In the genomic region with DNA sequence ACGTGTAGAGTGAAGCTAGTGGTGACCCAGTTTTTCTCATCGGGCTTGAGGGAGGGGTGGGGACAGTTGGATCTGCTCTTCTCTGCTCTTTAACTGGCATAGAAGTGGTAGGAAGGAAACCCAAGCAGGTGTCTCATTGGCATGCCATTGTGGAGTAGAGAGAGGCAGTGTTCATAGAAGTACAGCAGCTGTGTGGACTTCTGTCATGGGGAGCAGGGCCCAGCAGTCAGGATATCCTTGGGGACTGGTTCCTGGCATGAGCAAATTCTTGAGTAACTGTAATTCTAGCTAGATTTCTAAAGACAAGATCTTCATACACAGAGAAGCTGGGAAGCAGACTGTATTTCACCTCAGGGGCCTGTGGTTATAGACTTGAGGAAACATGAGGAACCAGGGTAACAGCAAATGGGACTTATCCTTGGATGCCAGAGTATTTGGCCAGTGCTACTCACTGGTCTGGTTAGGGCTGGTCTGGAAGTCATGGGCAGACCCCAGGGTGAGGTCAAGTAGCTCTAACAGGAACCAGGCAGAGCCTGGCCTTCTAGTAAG, we compare ENCODE assay signal across 14 cellular contexts. TPM values are rescaled to one million over a fixed set of nuclear protein-coding genes. Genes with fewer than 3 reads are reported as not detected.
DNase-seq lines count a peak whose midpoint lies in the region; ATAC-seq and TF ChIP-seq lines count a peak whose summit lies in the region.
"Had no signal": no experiment of that assay in that cellular context is flagged by ENCODE, and none has a peak within 500 bp of the region (broad histone marks: within the 10 kb centered on the region; RNA-seq: fewer than 3 reads in every experiment).

No MANE protein-coding gene starts in this region.

- 21 to 38% (median 23%) methylated on average over 2 of the region's 2 CpGs for WGBS in psoas muscle, 3 donors
- 78% methylated on average over 2 of the region's 2 CpGs for WGBS in SK-N-SH (ENCODE audit: low lambda C conversion rate)

- no peak for TF ChIP-seq CTCF in psoas muscle (IDR thresholded peaks at IDR 0.05)
- TF ChIP-seq CTCF in WERI-Rb-1 (IDR thresholded peaks at IDR 0.05; ENCODE audit: low read depth, low read length) = no peak
- TF ChIP-seq CTCF in SK-N-SH (IDR thresholded peaks at IDR 0.05) = no peak
- TF ChIP-seq CTCF in Peyer's patch (IDR thresholded peaks at IDR 0.05) = no peak

- no peaks in the 10 kb centered on the region for H4K20me1 ChIP-seq in SK-N-SH (ENCODE audit: insufficient read depth)
- H4K20me1 ChIP-seq: BLaER1 had no signal

- no peak overlapping the region for H3K9ac ChIP-seq in SK-N-SH
- H3K9ac ChIP-seq: BLaER1 had no signal

- no peaks in the 10 kb centered on the region for H3F3A ChIP-seq in SK-N-SH (replicated peaks; ENCODE audit: insufficient read depth)

- intact Hi-C loops in psoas muscle (cut with DNase I) = no loop called here

- no peak overlapping the region for H3K4me2 ChIP-seq in SK-N-SH
- H3K4me2 ChIP-seq: BLaER1 had no signal

- no peak for TF ChIP-seq RAD21 in SK-N-SH (IDR thresholded peaks at IDR 0.05; ENCODE audit: low read length)

- H3K79me2 ChIP-seq in SK-N-SH (ENCODE audit: insufficient read depth) = peaks cover 11% of the 10 kb centered on the region; the same call in 1 of the 2 replicates

- peak; percentile 2 for DNase-seq in DMS53 (lab: John Stamatoyannopoulos, UW)
- DNase-seq in DMS53 treated with DMSO at 0.1 percent for 48 hours (lab: John Stamatoyannopoulos, UW; ENCODE audit: unreplicated experiment) = no peak
- DNase-seq in M059J (ENCODE audit: low read depth) = peak; percentile 29
- DNase-seq in fibroblast of peridontal ligament (ENCODE audit: extremely low read depth) = peak; percentile 15
- peak in 1 of 2 donors; percentile 55 for DNase-seq in psoas muscle
- no peak for DNase-seq in WERI-Rb-1
- no peak for DNase-seq in SK-N-SH
- no peak for DNase-seq in Peyer's patch
- DNase-seq: CD8-positive, alpha-beta memory T cell; Kasumi-1; NCI-H1417 treated with DMSO at 0.1 percent for 48 hours; SHP77 had no signal

- no peak for TF ChIP-seq EP300 in SK-N-SH (IDR thresholded peaks at IDR 0.05; ENCODE audit: borderline replicate concordance in 1 of 2, low read depth in 1 of 2, low read length in 1 of 2)

- TF ChIP-seq POLR2A in Peyer's patch (IDR thresholded peaks at IDR 0.05) = no peak

- peak; percentile 92 to 95 (median 93) for ATAC-seq in psoas muscle

- no peaks in the 10 kb centered on the region for H3K36me3 ChIP-seq in psoas muscle (ENCODE audit: insufficient read depth in 1 of 2, low read depth in 1 of 2)
- no peaks in the 10 kb centered on the region for H3K36me3 ChIP-seq in WERI-Rb-1
- no peaks in the 10 kb centered on the region for H3K36me3 ChIP-seq in SK-N-SH (replicated peaks in 1 of 2; ENCODE audit: control insufficient read depth in 1 of 2, insufficient read depth in 2 of 2, low read length in 1 of 2)
- H3K36me3 ChIP-seq in Peyer's patch = no peaks in the 10 kb centered on the region

- no peaks in the 10 kb centered on the region for H3K9me3 ChIP-seq in psoas muscle
- no peaks in the 10 kb centered on the region for H3K9me3 ChIP-seq in WERI-Rb-1 (ENCODE audit: severe bottlenecking)
- H3K9me3 ChIP-seq in SK-N-SH = no peaks in the 10 kb centered on the region
- H3K9me3 ChIP-seq in Peyer's patch = no peaks in the 10 kb centered on the region

- H3K9me2 ChIP-seq in SK-N-SH = no peaks in the 10 kb centered on the region

- H3K27ac ChIP-seq in psoas muscle (peak overlapping the region; percentile 71), WERI-Rb-1 (no peak overlapping the region), SK-N-SH (ENCODE audit: low read depth in 2 of 2, low read length in 1 of 2) (no peak overlapping the region), Peyer's patch (no peak overlapping the region)
- H3K27ac ChIP-seq: 22Rv1, BLaER1 had no signal

- CTCF ChIA-PET in SK-N-SH (lab: Yijun Ruan, JAX) = no interaction called here

- no peaks in the 10 kb centered on the region for H3K27me3 ChIP-seq in psoas muscle (ENCODE audit: insufficient read depth in 3 of 3, low read length in 2 of 3)
- no peaks in the 10 kb centered on the region for H3K27me3 ChIP-seq in WERI-Rb-1 (ENCODE audit: insufficient read depth, low read depth, severe bottlenecking)
- no peaks in the 10 kb centered on the region for H3K27me3 ChIP-seq in SK-N-SH (ENCODE audit: insufficient read depth)
- H3K27me3 ChIP-seq in Peyer's patch = no peaks in the 10 kb centered on the region
- H3K27me3 ChIP-seq: BLaER1 had no signal

- H3K4me1 ChIP-seq in psoas muscle (peaks cover 19% of the 10 kb centered on the region), SK-N-SH (ENCODE audit: control insufficient read depth in 1 of 2, insufficient read depth in 2 of 2, low read depth in 1 of 2, low read length in 1 of 2) (no peaks in the 10 kb centered on the region), Peyer's patch (no peaks in the 10 kb centered on the region)
- H3K4me1 ChIP-seq: BLaER1 had no signal

- no peak overlapping the region for H3K4me3 ChIP-seq in psoas muscle
- H3K4me3 ChIP-seq in WERI-Rb-1 (ENCODE audit: low read depth, low read length) = no peak overlapping the region
- H3K4me3 ChIP-seq in SK-N-SH (ENCODE audit: low read depth in 2 of 2, low read length in 1 of 2) = no peak overlapping the region
- H3K4me3 ChIP-seq in Peyer's patch = no peak overlapping the region
- H3K4me3 ChIP-seq: BLaER1 had no signal

- POLR2A ChIA-PET in SK-N-SH (lab: Yijun Ruan, JAX) = no interaction called here

- H2AFZ ChIP-seq in SK-N-SH (ENCODE audit: low read depth) = no peak overlapping the region

TF ChIP-seq in SK-N-SH, 30 proteins besides CTCF, POLR2A, EP300 and RAD21:
- no peak for TF ChIP-seq YY1 (IDR thresholded peaks at IDR 0.05; ENCODE audit: low read depth)
- no peak for TF ChIP-seq RXRA (IDR thresholded peaks at IDR 0.05; ENCODE audit: borderline replicate concordance, low read depth)
- no peak for TF ChIP-seq TCF12 (IDR thresholded peaks at IDR 0.05)
- TF ChIP-seq IRF3 (IDR thresholded peaks at IDR 0.05; ENCODE audit: low read depth, low read length) = no peak
- TF ChIP-seq TEAD4 (IDR thresholded peaks at IDR 0.05; ENCODE audit: borderline replicate concordance, insufficient read depth) = no peak
- TF ChIP-seq FOXM1 (IDR thresholded peaks at IDR 0.05; ENCODE audit: low read depth) = no peak
- no peak for TF ChIP-seq ELF1 (IDR thresholded peaks at IDR 0.05)
- TF ChIP-seq MXI1 (IDR thresholded peaks at IDR 0.05; ENCODE audit: low read depth, low read length) = no peak
- TF ChIP-seq REST (IDR thresholded peaks at IDR 0.05; ENCODE audit: low read depth, low read length) = no peak
TF ChIP-seq in SK-N-SH: peak in this region for 0.

RNA-seq across cellular contexts. Expression of gene CDIN1, which starts 42.9 kb away (rescaled TPM):
- 13.8 and 17.2 TPM in 2 replicates for total RNA-seq in M059J (2014; rRNA removed; shearing (Covaris generic))
- 10 to 100 TPM; 11.8 to 43.2 (median 22.7) TPM for total RNA-seq in psoas muscle
- 10 to 100 TPM in 1 of 3 donors, 1 to 10 TPM in 2; 7.5 to 12.9 (median 9.5) TPM for polyA plus RNA-seq in psoas muscle
- polyA plus RNA-seq in SK-N-SH (2012; rRNA removed) = 12.7 and 20.2 TPM in 2 replicates
- polyA plus RNA-seq in SK-N-SH (2012; cell fraction: cytosol; rRNA removed) = 9.1 and 11.4 TPM in 2 replicates
- 18.0 and 28.8 TPM in 2 replicates for polyA plus RNA-seq in SK-N-SH (2012; cell fraction: nucleus; rRNA removed)
- total RNA-seq in Peyer's patch = 10 to 100 TPM in 2 of 4 donors, 1 to 10 TPM in 2; 8.8 to 17.3 (median 12.0) TPM

Comparison
In these comparisons a context has a peak if more than half of its experiments do, and no peak if none do; other contexts are left out.
1. DNase-seq: peak in DMS53 (single experiment), M059J (single experiment) and fibroblast of peridontal ligament (single experiment); none in DMS53 treated with DMSO at 0.1 percent for 48 hours (single experiment), WERI-Rb-1 (single experiment), SK-N-SH (single experiment) and Peyer's patch (0 of 3).